10 cellular contexts compared by ENCODE assay signal in genomic region chr18:61157451-61157850, GRCh38.
"Had no signal": no experiment of that assay in that cellular context is flagged by ENCODE, and none has a peak within 500 bp of the region (broad histone marks: within the 10 kb centered on the region; RNA-seq: fewer than 3 reads in every experiment).

No MANE protein-coding gene starts in this region.

- DNase-seq: GM23248, GOT3, H7, H9, HCEC 1CT, HFFc6 had no signal

- FAIRE-seq: H1, H54 had no signal

- H3K36me3 ChIP-seq: HAP-1 had no signal

- H3K9me3 ChIP-seq: HAP-1 had no signal

- H3K4me2 ChIP-seq: GM23338 had no signal

- H3K4me3 ChIP-seq: GM23248, GM23338, HAP-1 had no signal

- H3K9ac ChIP-seq: GM23248 had no signal

- H2AFZ ChIP-seq: GM23248, GM23338 had no signal

- H3K4me1 ChIP-seq: HAP-1 had no signal

- H3K27ac ChIP-seq: GM23248 had no signal
